In the genomic region with DNA sequence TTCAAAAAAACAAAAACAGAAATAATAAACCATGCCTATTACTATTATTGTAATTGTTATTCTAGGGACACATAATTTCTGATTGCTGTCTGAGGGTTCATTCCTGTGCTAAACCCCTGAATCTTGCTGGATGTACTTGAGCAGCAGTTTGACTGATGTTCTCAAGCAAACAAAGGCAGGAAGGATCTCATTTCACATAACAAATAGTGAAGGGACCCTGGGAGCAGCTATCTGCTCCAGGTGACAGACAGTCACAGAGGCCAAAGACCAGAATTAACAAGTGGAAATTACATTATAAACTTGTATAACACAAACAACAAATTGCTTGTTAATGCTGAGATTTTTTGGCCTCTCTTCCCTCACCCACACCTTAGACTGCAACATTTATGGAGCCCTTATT, we compare ENCODE assay signal across 18 cellular contexts.
DNase-seq lines count a peak whose midpoint lies in the region; ATAC-seq and TF ChIP-seq lines count a peak whose summit lies in the region.
"Had no signal": no experiment of that assay in that cellular context is flagged by ENCODE, and none has a peak within 500 bp of the region (broad histone marks: within the 10 kb centered on the region; RNA-seq: fewer than 3 reads in every experiment).

No MANE protein-coding gene starts in this region.

- H3K4me1 ChIP-seq in GM23338 (ENCODE audit: insufficient read depth) (no peaks in the 10 kb centered on the region), mesendoderm (ENCODE audit: control insufficient read depth, low read depth, low read length) (no peaks in the 10 kb centered on the region)
- H3K4me1 ChIP-seq: A549 had no signal

- no peak overlapping the region for H2BK120ac ChIP-seq in mesendoderm (ENCODE audit: low read depth, low read length)

- ATAC-seq in GM23338 = no peak
- ATAC-seq in HG02981 (IDR thresholded peaks at IDR 0.05; ENCODE audit: unreplicated experiment) = no peak
- ATAC-seq: A549 had no signal

- H3K9me3 Mint-ChIP-seq in GM23338 = no peaks in the 10 kb centered on the region
- H3K9me3 Mint-ChIP-seq: CD4-positive, alpha-beta T cell had no signal

- no peak overlapping the region for H2AFZ ChIP-seq in GM23338
- H2AFZ ChIP-seq: GM23248 had no signal

- H3K27me3 ChIP-seq in GM23338 (ENCODE audit: insufficient read depth) (no peaks in the 10 kb centered on the region), mesendoderm (ENCODE audit: insufficient read depth, low read length, poor library complexity) (no peaks in the 10 kb centered on the region)

- no peaks in the 10 kb centered on the region for H4K20me1 ChIP-seq in GM23338 (replicated peaks; ENCODE audit: insufficient read depth)

- H3K23ac ChIP-seq in mesendoderm (ENCODE audit: low read length) = no peak overlapping the region

- H3K18ac ChIP-seq in mesendoderm (ENCODE audit: low read length) = no peak overlapping the region

- H4K5ac ChIP-seq in mesendoderm (ENCODE audit: low read length) = peak overlapping the region; percentile 33

- no peak overlapping the region for H3K9ac ChIP-seq in mesendoderm (ENCODE audit: low read length)
- H3K9ac ChIP-seq: GM23248 had no signal

- H3K4me3 ChIP-seq in GM23338 = no peak overlapping the region
- no peak overlapping the region for H3K4me3 ChIP-seq in mesendoderm (ENCODE audit: low read length)
- H3K4me3 ChIP-seq: A549, GM23248 had no signal

- no peak overlapping the region for H2AK5ac ChIP-seq in mesendoderm (ENCODE audit: low read length)

- no peaks in the 10 kb centered on the region for H3K36me3 Mint-ChIP-seq in GM23338 (ENCODE audit: low read depth)

- no peak overlapping the region for H4K8ac ChIP-seq in mesendoderm (ENCODE audit: low read depth, low read length)

- H2BK5ac ChIP-seq in mesendoderm (ENCODE audit: low read length) = no peak overlapping the region

- DNase-seq in NCI-H510A treated with DMSO at 0.1 percent for 48 hours (lab: John Stamatoyannopoulos, UW) (peak; percentile 50), NCI-H510A (lab: John Stamatoyannopoulos, UW) (no peak), GM23338 (ENCODE audit: low spot score) (peak; percentile 1), NCI-H2171 treated with DMSO at 0.1 percent for 48 hours (lab: John Stamatoyannopoulos, UW) (peak; percentile 29), mesendoderm (peak; percentile 69), NCI-H2029 treated with DMSO at 0.1 percent for 48 hours (lab: John Stamatoyannopoulos, UW) (no peak)
- DNase-seq: AML-193; CD4-positive, alpha-beta T cell; DMS153; DMS79; GDM1; GM23248; HCEC 1CT had no signal

- no peak overlapping the region for H3K4me3 Mint-ChIP-seq in GM23338
- H3K4me3 Mint-ChIP-seq: CD4-positive, alpha-beta T cell; IgD-negative memory B cell had no signal

- H3K4me1 Mint-ChIP-seq in GM23338 = no peaks in the 10 kb centered on the region
- H3K4me1 Mint-ChIP-seq: IgD-negative memory B cell had no signal

- H3K56ac ChIP-seq in mesendoderm (ENCODE audit: low read length) = no peak overlapping the region

- no peak overlapping the region for H3K27ac Mint-ChIP-seq in GM23338
- H3K27ac Mint-ChIP-seq: CD4-positive, alpha-beta T cell; IgD-negative memory B cell had no signal

- H3K36me3 ChIP-seq in GM23338 (ENCODE audit: insufficient read depth) = no peaks in the 10 kb centered on the region
- H3K36me3 ChIP-seq in mesendoderm (ENCODE audit: control insufficient read depth, insufficient read depth, low read length) = no peaks in the 10 kb centered on the region

- H3K79me1 ChIP-seq in mesendoderm (ENCODE audit: low read length) = no peaks in the 10 kb centered on the region

- no peaks in the 10 kb centered on the region for H3K27me3 Mint-ChIP-seq in GM23338 (ENCODE audit: insufficient read depth, low read depth, poor library complexity)
- H3K27me3 Mint-ChIP-seq: CD4-positive, alpha-beta T cell; IgD-negative memory B cell had no signal

- H3K4me2 ChIP-seq in GM23338 (no peak overlapping the region), mesendoderm (ENCODE audit: low read length) (no peak overlapping the region)
- H3K4me2 ChIP-seq: A549 had no signal

- no peak for TF ChIP-seq CTCF in GM23338 (conservative IDR thresholded peaks at IDR 0.05; ENCODE audit: low read depth in 2 of 2)

- no peaks in the 10 kb centered on the region for H3F3A ChIP-seq in GM23338 (replicated peaks; ENCODE audit: low read depth)

- no peaks in the 10 kb centered on the region for H3K9me2 ChIP-seq in GM23338 (ENCODE audit: insufficient read depth)

- no peak overlapping the region for H2BK15ac ChIP-seq in mesendoderm (replicated peaks; ENCODE audit: low read depth)

- no peak overlapping the region for H3K4ac ChIP-seq in mesendoderm (ENCODE audit: low read depth, low read length)

- H3K27ac ChIP-seq in GM23338 (ENCODE audit: low read depth) (no peak overlapping the region), mesendoderm (ENCODE audit: low read depth, low read length) (no peak overlapping the region)
- H3K27ac ChIP-seq: 22Rv1, A549, C4-2B, GM23248 had no signal

- H3K79me2 ChIP-seq in GM23338 (replicated peaks; ENCODE audit: insufficient read depth) = no peaks in the 10 kb centered on the region
- no peaks in the 10 kb centered on the region for H3K79me2 ChIP-seq in mesendoderm (ENCODE audit: control insufficient read depth, insufficient read depth, low read length)

TF ChIP-seq in GM23338, 12 proteins besides CTCF, POLR2A, EP300 and RAD21 (continues in another document):
- TF ChIP-seq EZH2phosphoT487 (IDR thresholded peaks at IDR 0.05; ENCODE audit: unreplicated experiment) (no peak), EZH2 (IDR thresholded peaks at IDR 0.05; ENCODE audit: low read depth, unreplicated experiment) (no peak), ZNF331 (CRISPR knock-in tag; IDR thresholded peaks at IDR 0.05; ENCODE audit: low read depth) (no peak), POLR2AphosphoS5 (IDR thresholded peaks at IDR 0.05; ENCODE audit: low read depth) (no peak)
- TF ChIP-seq, protein P1, sequence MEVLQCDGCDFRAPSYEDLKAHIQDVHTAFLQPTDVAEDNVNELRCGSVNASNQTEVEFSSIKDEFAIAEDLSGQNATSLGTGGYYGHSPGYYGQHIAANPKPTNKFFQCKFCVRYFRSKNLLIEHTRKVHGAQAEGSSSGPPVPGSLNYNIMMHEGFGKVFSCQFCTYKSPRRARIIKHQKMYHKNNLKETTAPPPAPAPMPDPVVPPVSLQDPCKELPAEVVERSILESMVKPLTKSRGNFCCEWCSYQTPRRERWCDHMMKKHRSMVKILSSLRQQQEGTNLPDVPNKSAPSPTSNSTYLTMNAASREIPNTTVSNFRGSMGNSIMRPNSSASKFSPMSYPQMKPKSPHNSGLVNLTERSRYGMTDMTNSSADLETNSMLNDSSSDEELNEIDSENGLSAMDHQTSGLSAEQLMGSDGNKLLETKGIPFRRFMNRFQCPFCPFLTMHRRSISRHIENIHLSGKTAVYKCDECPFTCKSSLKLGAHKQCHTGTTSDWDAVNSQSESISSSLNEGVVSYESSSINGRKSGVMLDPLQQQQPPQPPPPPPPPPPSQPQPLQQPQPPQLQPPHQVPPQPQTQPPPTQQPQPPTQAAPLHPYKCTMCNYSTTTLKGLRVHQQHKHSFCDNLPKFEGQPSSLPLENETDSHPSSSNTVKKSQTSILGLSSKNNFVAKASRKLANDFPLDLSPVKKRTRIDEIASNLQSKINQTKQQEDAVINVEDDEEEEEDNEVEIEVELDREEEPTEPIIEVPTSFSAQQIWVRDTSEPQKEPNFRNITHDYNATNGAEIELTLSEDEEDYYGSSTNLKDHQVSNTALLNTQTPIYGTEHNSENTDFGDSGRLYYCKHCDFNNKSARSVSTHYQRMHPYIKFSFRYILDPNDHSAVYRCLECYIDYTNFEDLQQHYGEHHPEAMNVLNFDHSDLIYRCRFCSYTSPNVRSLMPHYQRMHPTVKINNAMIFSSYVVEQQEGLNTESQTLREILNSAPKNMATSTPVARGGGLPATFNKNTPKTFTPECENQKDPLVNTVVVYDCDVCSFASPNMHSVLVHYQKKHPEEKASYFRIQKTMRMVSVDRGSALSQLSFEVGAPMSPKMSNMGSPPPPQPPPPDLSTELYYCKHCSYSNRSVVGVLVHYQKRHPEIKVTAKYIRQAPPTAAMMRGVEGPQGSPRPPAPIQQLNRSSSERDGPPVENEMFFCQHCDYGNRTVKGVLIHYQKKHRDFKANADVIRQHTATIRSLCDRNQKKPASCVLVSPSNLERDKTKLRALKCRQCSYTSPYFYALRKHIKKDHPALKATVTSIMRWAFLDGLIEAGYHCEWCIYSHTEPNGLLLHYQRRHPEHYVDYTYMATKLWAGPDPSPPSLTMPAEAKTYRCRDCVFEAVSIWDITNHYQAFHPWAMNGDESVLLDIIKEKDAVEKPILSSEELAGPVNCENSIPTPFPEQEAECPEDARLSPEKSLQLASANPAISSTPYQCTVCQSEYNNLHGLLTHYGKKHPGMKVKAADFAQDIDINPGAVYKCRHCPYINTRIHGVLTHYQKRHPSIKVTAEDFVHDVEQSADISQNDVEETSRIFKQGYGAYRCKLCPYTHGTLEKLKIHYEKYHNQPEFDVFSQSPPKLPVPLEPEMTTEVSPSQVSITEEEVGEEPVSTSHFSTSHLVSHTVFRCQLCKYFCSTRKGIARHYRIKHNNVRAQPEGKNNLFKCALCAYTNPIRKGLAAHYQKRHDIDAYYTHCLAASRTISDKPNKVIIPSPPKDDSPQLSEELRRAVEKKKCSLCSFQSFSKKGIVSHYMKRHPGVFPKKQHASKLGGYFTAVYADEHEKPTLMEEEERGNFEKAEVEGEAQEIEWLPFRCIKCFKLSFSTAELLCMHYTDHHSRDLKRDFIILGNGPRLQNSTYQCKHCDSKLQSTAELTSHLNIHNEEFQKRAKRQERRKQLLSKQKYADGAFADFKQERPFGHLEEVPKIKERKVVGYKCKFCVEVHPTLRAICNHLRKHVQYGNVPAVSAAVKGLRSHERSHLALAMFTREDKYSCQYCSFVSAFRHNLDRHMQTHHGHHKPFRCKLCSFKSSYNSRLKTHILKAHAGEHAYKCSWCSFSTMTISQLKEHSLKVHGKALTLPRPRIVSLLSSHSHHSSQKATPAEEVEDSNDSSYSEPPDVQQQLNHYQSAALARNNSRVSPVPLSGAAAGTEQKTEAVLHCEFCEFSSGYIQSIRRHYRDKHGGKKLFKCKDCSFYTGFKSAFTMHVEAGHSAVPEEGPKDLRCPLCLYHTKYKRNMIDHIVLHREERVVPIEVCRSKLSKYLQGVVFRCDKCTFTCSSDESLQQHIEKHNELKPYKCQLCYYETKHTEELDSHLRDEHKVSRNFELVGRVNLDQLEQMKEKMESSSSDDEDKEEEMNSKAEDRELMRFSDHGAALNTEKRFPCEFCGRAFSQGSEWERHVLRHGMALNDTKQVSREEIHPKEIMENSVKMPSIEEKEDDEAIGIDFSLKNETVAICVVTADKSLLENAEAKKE (CRISPR knock-in tag; IDR thresholded peaks at IDR 0.05) = no peak
- TF ChIP-seq, protein P2, sequence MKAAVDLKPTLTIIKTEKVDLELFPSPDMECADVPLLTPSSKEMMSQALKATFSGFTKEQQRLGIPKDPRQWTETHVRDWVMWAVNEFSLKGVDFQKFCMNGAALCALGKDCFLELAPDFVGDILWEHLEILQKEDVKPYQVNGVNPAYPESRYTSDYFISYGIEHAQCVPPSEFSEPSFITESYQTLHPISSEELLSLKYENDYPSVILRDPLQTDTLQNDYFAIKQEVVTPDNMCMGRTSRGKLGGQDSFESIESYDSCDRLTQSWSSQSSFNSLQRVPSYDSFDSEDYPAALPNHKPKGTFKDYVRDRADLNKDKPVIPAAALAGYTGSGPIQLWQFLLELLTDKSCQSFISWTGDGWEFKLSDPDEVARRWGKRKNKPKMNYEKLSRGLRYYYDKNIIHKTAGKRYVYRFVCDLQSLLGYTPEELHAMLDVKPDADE (IDR thresholded peaks at IDR 0.05) = no peak

Comparison
In these comparisons a context has a peak if more than half of its experiments do, and no peak if none do; other contexts are left out.
1. DNase-seq: peak in NCI-H510A treated with DMSO at 0.1 percent for 48 hours (single experiment), GM23338 (single experiment), NCI-H2171 treated with DMSO at 0.1 percent for 48 hours (single experiment) and mesendoderm (single experiment); none in NCI-H510A (single experiment) and NCI-H2029 treated with DMSO at 0.1 percent for 48 hours (single experiment).